ENCODE assay signal across 8 cellular contexts in the genomic region with DNA sequence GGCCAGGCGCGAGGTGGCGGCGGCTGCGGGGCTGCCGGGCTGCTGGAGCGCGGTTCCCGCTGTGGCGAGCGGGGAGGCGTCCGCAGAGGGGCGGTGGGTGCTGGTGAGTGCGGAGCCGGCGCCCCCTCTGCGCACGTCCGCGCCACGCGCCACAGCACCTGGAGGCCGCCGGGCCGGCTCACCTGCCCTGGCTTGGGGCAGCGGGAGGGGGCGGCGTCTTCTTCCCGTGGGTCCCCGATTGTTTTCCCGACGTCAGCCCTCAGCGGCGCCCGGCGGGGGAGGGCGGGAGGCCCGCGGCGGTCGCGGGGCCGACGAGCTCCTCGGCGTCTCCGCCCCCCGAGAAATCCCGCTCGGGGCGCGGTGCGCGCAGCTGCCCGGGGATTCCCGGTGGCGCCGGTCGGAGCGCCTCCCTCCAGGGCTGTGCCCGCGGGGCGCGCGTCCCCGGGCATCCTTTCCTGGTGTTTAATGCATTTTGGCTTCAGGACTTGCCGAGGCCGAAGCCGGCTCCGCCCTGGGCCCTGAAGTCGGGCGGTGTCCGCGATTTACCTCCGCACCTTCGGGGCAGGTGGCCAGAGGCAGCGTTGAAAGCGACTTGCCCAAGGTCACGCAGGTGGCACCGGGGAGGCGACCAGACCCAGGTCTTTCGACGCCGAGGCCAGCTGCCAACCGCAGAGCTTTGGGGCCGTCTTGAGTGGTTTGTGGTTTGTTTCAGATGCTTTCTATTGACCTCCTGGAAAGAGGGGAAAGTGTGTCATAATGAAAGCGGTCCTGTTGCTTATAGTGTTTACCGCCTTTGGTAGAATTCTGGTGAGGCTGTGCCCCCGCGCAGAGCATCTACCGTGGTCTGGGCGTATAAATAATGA. TPM values are rescaled to one million over a fixed set of nuclear protein-coding genes. Genes with fewer than 3 reads are reported as not detected.
DNase-seq lines count a peak whose midpoint lies in the region; ATAC-seq and TF ChIP-seq lines count a peak whose summit lies in the region.

No MANE protein-coding gene starts in this region.

- intact Hi-C loops in PC-9 (cut with micrococcal nuclease; ENCODE audit: unreplicated experiment), result loop anchor here (1.0 to 10.0 kb wide), 3 partner anchors 29 to 80 kb away; no protein-coding TSS in a partner anchor

- H3K4me1 ChIP-seq in PC-9 (replicated peaks; ENCODE audit: insufficient read depth), result peaks cover 18% of the 10 kb centered on the region

- H3K4me2 ChIP-seq in PC-9 (peak overlapping the region; percentile 73), neural cell (ENCODE audit: low read length) (peak overlapping the region; percentile 71)

- TF ChIP-seq CTCF in PC-9 (conservative IDR thresholded peaks at IDR 0.05), result no peak
- TF ChIP-seq CTCF in fibroblast of pulmonary artery (IDR thresholded peaks at IDR 0.05; ENCODE audit: low read length, missing control alignments), result no peak
- no peak for TF ChIP-seq CTCF in neural cell (IDR thresholded peaks at IDR 0.05; ENCODE audit: poor library complexity, severe bottlenecking)

- H3K36me3 ChIP-seq in PC-9 (ENCODE audit: low read depth) (peaks cover under 1% of the 10 kb centered on the region; the same call in 1 of the 2 replicates), neural cell (ENCODE audit: insufficient read depth, low read length) (no peaks in the 10 kb centered on the region)

- CTCF ChIA-PET in PC-9 (lab: Charles Lee), result interaction anchor here (0.8 kb wide), 1 partner anchor 82 kb away, joined by 11 read pairs; no protein-coding TSS in a partner anchor

- DNase-seq in AG20443 (ENCODE audit: low spot score) (peak; percentile 83), PC-9 (peak; percentile 48 to 67), fibroblast of pulmonary artery (ENCODE audit: low read depth) (peak; percentile 42)
- DNase-seq in activated effector memory CD4-positive, alpha-beta T cell treated with Interleukin-2 at 50 U/mL for 16 hours, result peak; percentile 61
- peak; percentile 79 for DNase-seq in stimulated activated naive CD8-positive, alpha-beta T cell treated with anti-CD3 and anti-CD28 coated beads, Interleukin-15, Interleukin-2, amounts not matched to agents 100 U/mL and 50 U/mL, for 24 hours

- peak overlapping the region; percentile 70 for H3K9ac ChIP-seq in neural cell (ENCODE audit: low read length)

- ATAC-seq in GM18907 (IDR thresholded peaks at IDR 0.05; ENCODE audit: unreplicated experiment) (peak; percentile 68), HG03135 (IDR thresholded peaks at IDR 0.05; ENCODE audit: unreplicated experiment) (peak; percentile 50)
- peak; percentile 53 for ATAC-seq in stimulated activated naive CD8-positive, alpha-beta T cell treated with anti-CD3 and anti-CD28 coated beads, Interleukin-15, Interleukin-2, amounts not matched to agents 100 U/mL and 50 U/mL, for 24 hours

- TSS peak; percentile 44 for BruUV-seq in PC-9 (replicated peaks; lab: Mats Ljungman, UMichigan)

- H3K79me2 ChIP-seq in PC-9 (ENCODE audit: low read depth) (peaks cover 29% of the 10 kb centered on the region), neural cell (replicated peaks; ENCODE audit: insufficient read depth, low read length) (peaks cover 13% of the 10 kb centered on the region)

- H3K9me2 ChIP-seq in PC-9 (ENCODE audit: insufficient read depth), result no peaks in the 10 kb centered on the region
- H3K9me2 ChIP-seq in neural cell (ENCODE audit: insufficient read depth, low read length), result no peaks in the 10 kb centered on the region

- H4K20me1 ChIP-seq in PC-9 (ENCODE audit: insufficient read depth) (no peaks in the 10 kb centered on the region), neural cell (ENCODE audit: insufficient read depth) (no peaks in the 10 kb centered on the region)

- TF ChIP-seq EP300 in neural cell (conservative IDR thresholded peaks at IDR 0.05; ENCODE audit: poor library complexity, severe bottlenecking), result no peak

- H3F3A ChIP-seq in PC-9 (ENCODE audit: insufficient read depth, low read depth) (0 out of 2 replicates have a peak, but pooled peaks cover 4% of the 10 kb centered on the region), neural cell (ENCODE audit: insufficient read depth, low read length, poor library complexity, severe bottlenecking) (no peaks in the 10 kb centered on the region)

- H2AFZ ChIP-seq in PC-9 (peak overlapping the region; percentile 88), neural cell (ENCODE audit: low read depth, low read length) (peak overlapping the region; percentile 75)

- peak overlapping the region; percentile 62 for H3K4me3 ChIP-seq in PC-9
- H3K4me3 ChIP-seq in fibroblast of pulmonary artery (replicated peaks; ENCODE audit: low read depth, low read length), result peak overlapping the region; percentile 79
- H3K4me3 ChIP-seq in neural cell (ENCODE audit: low read length), result peak overlapping the region; percentile 85

- H3K27ac ChIP-seq in PC-9 (peak overlapping the region; percentile 43), neural cell (ENCODE audit: low read length) (peak overlapping the region; percentile 39)

- H3K27me3 ChIP-seq in PC-9 (ENCODE audit: insufficient read depth, low read depth), result no peaks in the 10 kb centered on the region
- H3K27me3 ChIP-seq in neural cell (ENCODE audit: insufficient read depth, low read depth, low read length), result no peaks in the 10 kb centered on the region

- POLR2A ChIA-PET in PC-9 (lab: Charles Lee; ENCODE audit: unreplicated experiment), result interaction anchor here (0.6 to 0.7 kb wide), 2 partner anchors 11 to 14 kb away, joined by 3 to 4 read pairs; no protein-coding TSS in a partner anchor

- TF ChIP-seq RAD21 in neural cell (conservative IDR thresholded peaks at IDR 0.05), result no peak

- no peaks in the 10 kb centered on the region for H3K9me3 ChIP-seq in PC-9 (ENCODE audit: insufficient read depth, low read depth)
- H3K9me3 ChIP-seq in neural cell (ENCODE audit: low read length), result no peaks in the 10 kb centered on the region

TF ChIP-seq in neural cell, 6 proteins besides CTCF, POLR2A, EP300 and RAD21:
- TF ChIP-seq MXI1 (conservative IDR thresholded peaks at IDR 0.05; ENCODE audit: poor library complexity, severe bottlenecking) (peak; percentile 58), EZH2 (IDR thresholded peaks at IDR 0.05; ENCODE audit: borderline replicate concordance, insufficient read depth, low read length, poor library complexity, severe bottlenecking) (no peak), TAF1 (IDR thresholded peaks at IDR 0.05; ENCODE audit: low read depth) (no peak), POLR2AphosphoS5 (IDR thresholded peaks at IDR 0.05) (peak; percentile 5)

RNA-seq across cellular contexts. Expression of a gene that starts 0.6 kb away (rescaled TPM):
- total RNA-seq in PC-9 (2021), result 33.8 and 39.9 TPM in 2 replicates
- polyA plus RNA-seq in neural cell, result 87.7 and 91.9 TPM in 2 replicates
- 55.5 and 64.2 TPM in 2 replicates for polyA minus RNA-seq in neural cell

Comparison
In these comparisons a context has a peak if more than half of its experiments do, and no peak if none do; other contexts are left out.
1. Peak in every context shown above with its lines: DNase-seq, ATAC-seq, H3K4me3 ChIP-seq and H3K27ac ChIP-seq.